Comparison of ENCODE assay signal across 10 cellular contexts in the genomic region with DNA sequence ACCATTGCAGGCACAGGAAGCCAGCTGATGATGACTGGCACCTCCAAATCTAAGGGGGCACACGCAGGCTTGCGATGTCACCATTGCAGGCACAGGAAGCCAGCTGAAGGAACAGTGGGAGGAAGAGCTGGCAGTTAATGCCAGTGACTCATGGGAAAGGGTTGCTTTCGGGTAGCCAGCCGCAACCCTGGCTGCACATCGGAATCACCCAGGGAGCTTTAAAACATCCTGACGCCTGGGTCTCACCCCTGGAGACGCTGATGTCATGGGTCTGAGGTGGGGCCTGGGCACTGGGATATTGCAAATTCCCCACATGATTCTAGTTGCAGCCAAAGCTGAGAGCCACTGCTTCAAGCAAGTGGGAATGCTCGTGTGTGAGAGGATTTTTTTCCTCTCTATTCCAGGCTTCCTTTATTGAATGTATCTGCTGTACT. TPM values are rescaled to one million over a fixed set of nuclear protein-coding genes. Genes with fewer than 3 reads are reported as not detected.
DNase-seq lines count a peak whose midpoint lies in the region; ATAC-seq, FAIRE-seq and TF ChIP-seq lines count a peak whose summit lies in the region.
"Had no signal": no experiment of that assay in that cellular context is flagged by ENCODE, and none has a peak within 500 bp of the region (broad histone marks: within the 10 kb centered on the region; RNA-seq: fewer than 3 reads in every experiment).

No MANE protein-coding gene starts in this region.

- intact Hi-C loops in transverse colon (cut with DNase I; ENCODE audit: low total_unique reads), result no loop called here

- peaks cover 5 to 12% (median 8%) of the 10 kb centered on the region in 4 donors for H3K4me1 ChIP-seq in transverse colon

- peaks cover 5% of the 10 kb centered on the region for H3K36me3 Mint-ChIP-seq in activated T-cell treated with anti-CD3 and anti-CD28 coated beads, Interleukin-2, amount 50 U/mL, for 24 hours (ENCODE audit: low read depth)
- H3K36me3 Mint-ChIP-seq in brain, result no peaks in the 10 kb centered on the region
- no peaks in the 10 kb centered on the region for H3K36me3 Mint-ChIP-seq in T-helper 17 cell (ENCODE audit: low read depth)
- H3K36me3 Mint-ChIP-seq: CD4-positive, CD25-positive, alpha-beta regulatory T cell had no signal

- TF ChIP-seq POLR2A in transverse colon (IDR thresholded peaks at IDR 0.05), result no peak

- H3K27me3 Mint-ChIP-seq in activated T-cell treated with anti-CD3 and anti-CD28 coated beads, Interleukin-2, amount 50 U/mL, for 24 hours, result no peaks in the 10 kb centered on the region
- peaks cover 8% of the 10 kb centered on the region for H3K27me3 Mint-ChIP-seq in brain
- H3K27me3 Mint-ChIP-seq in T-helper 17 cell, result no peaks in the 10 kb centered on the region
- H3K27me3 Mint-ChIP-seq: CD4-positive, CD25-positive, alpha-beta regulatory T cell had no signal

- H3K9me3 ChIP-seq in transverse colon, result no peaks in the 10 kb centered on the region
- H3K9me3 ChIP-seq in T-helper 17 cell (ENCODE audit: control insufficient read depth, low read length, poor library complexity, severe bottlenecking), result no peaks in the 10 kb centered on the region
- H3K9me3 ChIP-seq: ovary had no signal

- TF ChIP-seq EP300 in transverse colon (IDR thresholded peaks at IDR 0.05; ENCODE audit: low read depth), result no peak

- H3K27ac Mint-ChIP-seq in activated T-cell treated with anti-CD3 and anti-CD28 coated beads, Interleukin-2, amount 50 U/mL, for 24 hours, result peak overlapping the region; percentile 77
- H3K27ac Mint-ChIP-seq in brain (peak overlapping the region in 4 of 5 experiments; percentile 20 to 82 (median 68)), T-helper 17 cell (no peak overlapping the region)

- in situ Hi-C loops in transverse colon (cut with MboI; ENCODE audit: low pct_ligation_motif_present in 1 of 4, low pct_unique_long_range_greater_than_20kb in 1 of 4, low sequenced_read_pairs in 3 of 4), result loop anchor here in 1 of 4 donors (25.0 kb wide), 1 partner anchor 775 kb away; a partner anchor contains a TSS

- peaks cover 84% of the 10 kb centered on the region for H3K4me1 Mint-ChIP-seq in activated T-cell treated with anti-CD3 and anti-CD28 coated beads, Interleukin-2, amount 50 U/mL, for 24 hours (ENCODE audit: low read depth)
- H3K4me1 Mint-ChIP-seq in brain (peaks cover 58% of the 10 kb centered on the region), T-helper 17 cell (peaks cover 29% of the 10 kb centered on the region)

- H3K9me3 Mint-ChIP-seq in activated T-cell treated with anti-CD3 and anti-CD28 coated beads, Interleukin-2, amount 50 U/mL, for 24 hours, result no peaks in the 10 kb centered on the region
- H3K9me3 Mint-ChIP-seq in brain, result no peaks in the 10 kb centered on the region
- H3K9me3 Mint-ChIP-seq: CD4-positive, CD25-positive, alpha-beta regulatory T cell had no signal

- no peaks in the 10 kb centered on the region for H3K27me3 ChIP-seq in transverse colon
- H3K27me3 ChIP-seq: ovary had no signal

- TF ChIP-seq CTCF in brain (conservative IDR thresholded peaks at IDR 0.05), result no peak
- TF ChIP-seq CTCF in transverse colon (IDR thresholded peaks at IDR 0.05), result no peak

- H3K4me3 ChIP-seq in transverse colon, result no peak overlapping the region
- H3K4me3 ChIP-seq: ovary had no signal

- FAIRE-seq in GM19239 (lab: Jason Lieb, UNC), result no peak

- no peaks in the 10 kb centered on the region for H3K36me3 ChIP-seq in transverse colon
- H3K36me3 ChIP-seq: ovary had no signal

- H3K4me3 Mint-ChIP-seq in activated T-cell treated with anti-CD3 and anti-CD28 coated beads, Interleukin-2, amount 50 U/mL, for 24 hours, result no peak overlapping the region
- H3K4me3 Mint-ChIP-seq in brain (peak overlapping the region in 1 of 5 experiments; percentile 37), T-helper 17 cell (no peak overlapping the region)
- H3K4me3 Mint-ChIP-seq: CD4-positive, CD25-positive, alpha-beta regulatory T cell had no signal

- DNase-seq in activated T-cell treated with anti-CD3 and anti-CD28 coated beads, Interleukin-2, amount 50 U/mL, for 24 hours, result no peak
- no peak for DNase-seq in activated T-cell treated with anti-CD3 and anti-CD28 coated beads, Interleukin-2, amount 50 U/mL, for 1 hour
- peak; percentile 97 for DNase-seq in kidney tubule cell (ENCODE audit: low spot score)
- peak; percentile 40 for DNase-seq in transverse colon
- no peak for DNase-seq in T-helper 17 cell
- no peak for DNase-seq in GM19239 (ENCODE audit: insufficient read length, low spot score)
- DNase-seq in NCI-H1436 (lab: John Stamatoyannopoulos, UW), result no peak
- DNase-seq: CD4-positive, CD25-positive, alpha-beta regulatory T cell had no signal

- no peak for ATAC-seq in T-helper 17 cell

- 72% methylated on average over 8 of the region's 8 CpGs; no CpG with 5 or more reads in 1 of the 2 donors for WGBS in transverse colon (ENCODE audit: low coverage in 1 of 2), 2 donors

- H3K27ac ChIP-seq in transverse colon, result peak overlapping the region; percentile 55 to 73 (median 66)
- H3K27ac ChIP-seq: ovary had no signal

RNA-seq across cellular contexts. Expression of a gene that starts 16.1 kb away (rescaled TPM):
- polyA plus RNA-seq in brain (ENCODE audit: insufficient read depth, low read depth, low replicate concordance), result not detected
- total RNA-seq in transverse colon, result not detected
- total RNA-seq in T-helper 17 cell, result not detected
- total RNA-seq: CD4-positive, CD25-positive, alpha-beta regulatory T cell had no signal
- polyA plus RNA-seq: ovary had no signal

RNA-seq across cellular contexts. Expression of a gene that starts 49.5 kb away (rescaled TPM):
- 8.2 TPM for polyA plus RNA-seq in brain (ENCODE audit: insufficient read depth, low read depth, low replicate concordance)
- total RNA-seq in transverse colon, result 10 to 100 TPM; 15.9 to 48.4 (median 26.5) TPM
- 10 to 100 TPM; 26.5 to 32.9 TPM for total RNA-seq in T-helper 17 cell

RNA-seq across cellular contexts. Expression of a gene that starts 49.6 kb away (rescaled TPM):
- polyA plus RNA-seq in brain (ENCODE audit: insufficient read depth, low read depth, low replicate concordance), result 76.5 TPM
- total RNA-seq in transverse colon (10 to 100 TPM in 1 of 4 donors, 1 to 10 TPM in 2, not detected in 1; 2.2 to 81.4 (median 8.7) TPM), T-helper 17 cell (1 to 10 TPM in 1 of 2 donors, under 1 TPM in 1; 0.50 to 3.9 TPM)

Comparison
In these comparisons a context has a peak if more than half of its experiments do, and no peak if none do; other contexts are left out.
1. DNase-seq: peak in kidney tubule cell (single experiment) and transverse colon (single experiment); none in activated T-cell treated with anti-CD3 and anti-CD28 coated beads, Interleukin-2, amount 50 U/mL, for 24 hours (single experiment), activated T-cell treated with anti-CD3 and anti-CD28 coated beads, Interleukin-2, amount 50 U/mL, for 1 hour (single experiment), T-helper 17 cell (0 of 3), GM19239 (single experiment) and NCI-H1436 (single experiment).